ENCODE assay signal across 8 cellular contexts in genomic region chr17:83205387-83206035, GRCh38.
DNase-seq lines count a peak whose midpoint lies in the region; ATAC-seq and TF ChIP-seq lines count a peak whose summit lies in the region.
"Not testable (repeated sequence)": the region's sequence is repeated elsewhere in the genome, so short reads cannot be mapped to it uniquely, and the experiment has no call there.

No MANE protein-coding gene starts in this region.

- in situ Hi-C loops in SK-MEL-5 (cut with HindIII; ENCODE audit: low pct_unique_long_range_greater_than_20kb, low sequenced_read_pairs); brain microvascular endothelial cell (cut with HindIII; ENCODE audit: low pct_ligation_motif_present, low sequenced_read_pairs): not testable (repeated sequence)

- CTCF ChIA-PET in CD4-positive, alpha-beta T cell (lab: Charles Lee): not testable (repeated sequence)

- peaks cover 0 to 39% (median 20%) of the 10 kb centered on the region in 12 donors for H3K4me1 ChIP-seq in heart left ventricle

- not testable (repeated sequence) for H3K27ac ChIP-seq in CD4-positive, alpha-beta T cell (ENCODE audit: low read depth, low read length); brain microvascular endothelial cell; heart left ventricle

- H3K4me3 Mint-ChIP-seq in CD4-positive, alpha-beta T cell; neural crest cell: not testable (repeated sequence)

- WGBS in heart left ventricle, 4 donors: 36 to 73% (median 54%) methylated on average over 14 to 31 of the region's 50 CpGs

- peak; percentile 49 for TF ChIP-seq RAD21 in Ishikawa (IDR thresholded peaks at IDR 0.05; ENCODE audit: low read depth)

- H3K36me3 ChIP-seq in brain microvascular endothelial cell (replicated peaks); heart left ventricle: not testable (repeated sequence)

- not testable (repeated sequence) for TF ChIP-seq EP300 in Ishikawa (IDR thresholded peaks at IDR 0.05; ENCODE audit: borderline replicate concordance)

- not testable (repeated sequence) for ATAC-seq in CD4-positive, alpha-beta T cell (ENCODE audit: poor library complexity); heart left ventricle

- H3K36me3 Mint-ChIP-seq in CD4-positive, alpha-beta T cell (ENCODE audit: low read depth); neural crest cell (ENCODE audit: low read depth): not testable (repeated sequence)

- H3K27ac Mint-ChIP-seq in CD4-positive, alpha-beta T cell; neural crest cell (ENCODE audit: unreplicated experiment): not testable (repeated sequence)

- not testable (repeated sequence) for H3K27me3 Mint-ChIP-seq in CD4-positive, alpha-beta T cell; neural crest cell (ENCODE audit: low read depth)

- TF ChIP-seq POLR2A in heart left ventricle (IDR thresholded peaks at IDR 0.05): not testable (repeated sequence)

- TF ChIP-seq CTCF in CD4-positive, alpha-beta T cell (IDR thresholded peaks at IDR 0.05): peak; percentile 39
- TF ChIP-seq CTCF in brain microvascular endothelial cell (IDR thresholded peaks at IDR 0.05; ENCODE audit: low read depth, low read length, missing control alignments): peak; percentile 39
- peak; percentile 39 to 76 (median 64) for TF ChIP-seq CTCF in heart left ventricle (IDR thresholded peaks at IDR 0.05)
- TF ChIP-seq CTCF in neural crest cell (conservative IDR thresholded peaks at IDR 0.05): peak; percentile 70

- not testable (repeated sequence) for H3K9me3 ChIP-seq in CD4-positive, alpha-beta T cell (ENCODE audit: control insufficient read depth, low read length); heart left ventricle

- DNase-seq in CD4-positive, alpha-beta T cell: peak in 8 of 10 experiments; percentile 29 to 67 (median 43)
- peak; percentile 23 for DNase-seq in SK-MEL-5 (ENCODE audit: low read depth, low spot score)
- peak; percentile 44 for DNase-seq in activated CD8-positive, alpha-beta memory T cell treated with anti-CD3 and anti-CD28 coated beads, Interleukin-2, amount 50 U/mL, for 4 hours
- not testable (repeated sequence) for DNase-seq in brain microvascular endothelial cell
- peak; percentile 47 to 87 (median 59) for DNase-seq in heart left ventricle
- DNase-seq in neural crest cell (ENCODE audit: low read depth, low spot score): peak; percentile 64
- peak; percentile 39 for DNase-seq in stimulated activated CD8-positive, alpha-beta memory T cell treated with anti-CD3 and anti-CD28 coated beads, Interleukin-15, amount 100 ng/mL, for 24 hours (ENCODE audit: low read depth)

- not testable (repeated sequence) for H3K4me3 ChIP-seq in brain microvascular endothelial cell (ENCODE audit: low read depth, low read length); heart left ventricle

- POLR2A ChIA-PET in CD4-positive, alpha-beta T cell (lab: Charles Lee): not testable (repeated sequence)

- not testable (repeated sequence) for H3K4me1 Mint-ChIP-seq in CD4-positive, alpha-beta T cell (ENCODE audit: low read depth); neural crest cell

- not testable (repeated sequence) for H3K9me3 Mint-ChIP-seq in CD4-positive, alpha-beta T cell; neural crest cell

- not testable (repeated sequence) for H3K27me3 ChIP-seq in CD4-positive, alpha-beta T cell (ENCODE audit: control insufficient read depth, insufficient read depth, low read length); brain microvascular endothelial cell (replicated peaks); heart left ventricle

- intact Hi-C loops in CD4-positive, alpha-beta T cell (cut with DNase I, micrococcal nuclease); heart left ventricle (cut with DNase I): not testable (repeated sequence)

TF ChIP-seq in Ishikawa, 13 proteins besides CTCF, POLR2A, EP300 and RAD21:
- peak; percentile 38; the same call in 1 of the 2 replicates for TF ChIP-seq USF1 (IDR thresholded peaks at IDR 0.05)
- TF ChIP-seq TCF12 (IDR thresholded peaks at IDR 0.05; ENCODE audit: low read depth): peak; percentile 25; the same call in 1 of the 2 replicates
- peak; percentile 57 for TF ChIP-seq MAX (IDR thresholded peaks at IDR 0.05)
